Comparison of ENCODE assay signal across 8 cellular contexts in genomic region chr21:36917487-36918158, GRCh38. TPM values are rescaled to one million over a fixed set of nuclear protein-coding genes. Genes with fewer than 3 reads are reported as not detected.
DNase-seq lines count a peak whose midpoint lies in the region; ATAC-seq and TF ChIP-seq lines count a peak whose summit lies in the region.
"Had no signal": no experiment of that assay in that cellular context is flagged by ENCODE, and none has a peak within 500 bp of the region (broad histone marks: within the 10 kb centered on the region; RNA-seq: fewer than 3 reads in every experiment).

No MANE protein-coding gene starts in this region.

- peaks cover 22 to 34% of the 10 kb centered on the region in 2 donors for H3K4me1 Mint-ChIP-seq in natural killer cell

- H3K4me3 ChIP-seq in HAP-1, result no peak overlapping the region
- no peak overlapping the region for H3K4me3 ChIP-seq in gastrocnemius medialis
- H3K4me3 ChIP-seq: PC-9 had no signal

- H3K9me3 ChIP-seq in HAP-1 (no peaks in the 10 kb centered on the region), gastrocnemius medialis (no peaks in the 10 kb centered on the region)

- no peak for TF ChIP-seq POLR2A in gastrocnemius medialis (IDR thresholded peaks at IDR 0.05)

- TF ChIP-seq CTCF in gastrocnemius medialis (IDR thresholded peaks at IDR 0.05 in 4 of 5, conservative IDR thresholded peaks at IDR 0.05 in 1 of 5) (peak in 2 of 5 experiments; percentile 34 to 39), natural killer cell (IDR thresholded peaks at IDR 0.05) (no peak)

- no peaks in the 10 kb centered on the region for H3K36me3 Mint-ChIP-seq in natural killer cell

- H3K27me3 Mint-ChIP-seq in natural killer cell (ENCODE audit: low read depth in 2 of 2), result no peaks in the 10 kb centered on the region

- H3K9me3 Mint-ChIP-seq in natural killer cell, result no peaks in the 10 kb centered on the region

- no peaks in the 10 kb centered on the region for H3K36me3 ChIP-seq in HAP-1 (replicated peaks)
- H3K36me3 ChIP-seq in gastrocnemius medialis, result no peaks in the 10 kb centered on the region

- H3K4me3 Mint-ChIP-seq in natural killer cell, result no peak overlapping the region

- H3K27me3 ChIP-seq in HAP-1 (ENCODE audit: low read depth), result no peaks in the 10 kb centered on the region
- H3K27me3 ChIP-seq in gastrocnemius medialis, result no peaks in the 10 kb centered on the region

- H3K27ac ChIP-seq in gastrocnemius medialis, result peak overlapping the region in 3 of 4 donors; percentile 13 to 72 (median 39)
- H3K27ac ChIP-seq: PC-9 had no signal

- in situ Hi-C loops in HAP-1 (cut with MboI; ENCODE audit: low sequenced_read_pairs), result no loop called here
- in situ Hi-C loops in gastrocnemius medialis (cut with MboI; ENCODE audit: low sequenced_read_pairs in 4 of 4), result no loop called here

- DNase-seq in HAP-1 (ENCODE audit: low spot score in 2 of 2), result peak; percentile 32 to 46
- peak; percentile 34 for DNase-seq in T1000 (lab: John Stamatoyannopoulos, UW)
- DNase-seq in head of caudate nucleus, result peak in 24 of 42 donors; percentile 18 to 70 (median 34)
- no peak for DNase-seq in gastrocnemius medialis
- DNase-seq in putamen (ENCODE audit: low spot score), result no peak
- no peak for DNase-seq in natural killer cell

- H3K4me1 ChIP-seq in HAP-1 (peaks cover 20% of the 10 kb centered on the region), gastrocnemius medialis (peaks cover 34 to 39% of the 10 kb centered on the region in 2 donors)

- intact Hi-C loops in head of caudate nucleus (cut with DNase I), result no loop called here
- intact Hi-C loops in gastrocnemius medialis (cut with DNase I; ENCODE audit: low total_unique reads), result no loop called here
- intact Hi-C loops in natural killer cell (cut with micrococcal nuclease), result no loop called here

- ATAC-seq in gastrocnemius medialis (peak; percentile 30 to 47), GM21367 (IDR thresholded peaks at IDR 0.05; ENCODE audit: unreplicated experiment) (no peak), natural killer cell (no peak)

- H3K27ac Mint-ChIP-seq in natural killer cell, result peak overlapping the region in 1 of 2 donors; percentile 63

RNA-seq across cellular contexts. Expression of gene HLCS, which starts 48.8 kb away (rescaled TPM):
- total RNA-seq in gastrocnemius medialis (10 to 100 TPM; 10.6 to 18.4 (median 15.4) TPM), natural killer cell (10 to 100 TPM; 28.4 to 36.0 (median 33.0) TPM)

Comparison
In these comparisons a context has a peak if more than half of its experiments do, and no peak if none do; other contexts are left out.
1. DNase-seq: peak in HAP-1 (2 of 2), T1000 (single experiment) and head of caudate nucleus (24 of 42); none in gastrocnemius medialis (0 of 2), putamen (single experiment) and natural killer cell (single experiment).
2. ATAC-seq: peak in gastrocnemius medialis (2 of 2); none in GM21367 (single experiment) and natural killer cell (0 of 3).